14 cellular contexts compared by ENCODE assay signal in the genomic region with DNA sequence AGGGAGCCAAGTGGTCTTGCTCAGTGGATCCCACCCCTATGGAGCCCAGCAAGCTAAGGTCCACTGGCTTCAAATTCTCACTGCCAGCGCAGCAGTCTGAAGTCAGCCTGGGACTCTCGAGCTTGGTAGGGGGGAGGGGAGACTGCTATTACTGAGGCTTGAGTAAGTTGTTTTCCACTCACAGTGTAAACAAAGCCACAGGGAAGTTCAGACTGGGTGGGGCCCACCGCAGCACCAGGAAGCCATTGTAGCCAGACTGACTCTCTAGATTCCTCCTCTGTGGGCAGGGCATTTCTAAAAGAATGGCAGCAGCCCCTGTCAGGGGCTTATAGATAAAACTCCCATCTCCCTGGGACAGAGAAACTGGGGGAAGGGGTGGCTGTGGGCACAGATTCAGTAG.
"Had no signal": no experiment of that assay in that cellular context is flagged by ENCODE, and none has a peak within 500 bp of the region (broad histone marks: within the 10 kb centered on the region; RNA-seq: fewer than 3 reads in every experiment).

No MANE protein-coding gene starts in this region.

- H3K4me1 Mint-ChIP-seq: activated CD4-positive, alpha-beta memory T cell treated with anti-CD3 and anti-CD28 coated beads, Interleukin-2, amount 10 ng/mL, durations not matched to agents 7 days and 5 days; activated CD4-positive, alpha-beta T cell treated with anti-CD3 and anti-CD28 coated beads for 36 hours; activated naive CD8-positive, alpha-beta T cell treated with anti-CD3 and anti-CD28 coated beads, Interleukin-2, amount 50 U/mL, for 24 hours; naive B cell; stimulated activated memory B cell treated with anti-CD40 and anti-IgM and Interleukin-4, amounts not matched to agents 10 μg/mL and 1 μg/mL and 100 μg/mL, for 72 hours had no signal

- H3K27ac ChIP-seq: ascending aorta, gastrocnemius medialis, heart right ventricle, tibial nerve had no signal

- H3K4me3 Mint-ChIP-seq: activated CD4-positive, alpha-beta memory T cell treated with anti-CD3 and anti-CD28 coated beads, Interleukin-2, amount 10 ng/mL, durations not matched to agents 7 days and 5 days; activated CD4-positive, alpha-beta T cell treated with anti-CD3 and anti-CD28 coated beads for 36 hours; activated naive CD8-positive, alpha-beta T cell treated with anti-CD3 and anti-CD28 coated beads, Interleukin-2, amount 50 U/mL, for 24 hours; naive B cell; stimulated activated memory B cell treated with anti-CD40 and anti-IgM and Interleukin-4, amounts not matched to agents 10 μg/mL and 1 μg/mL and 100 μg/mL, for 72 hours had no signal

- H3K36me3 ChIP-seq: ascending aorta, gastrocnemius medialis, heart right ventricle, tibial nerve had no signal

- ATAC-seq: activated CD4-positive, alpha-beta T cell treated with anti-CD3 and anti-CD28 coated beads for 36 hours; activated naive CD8-positive, alpha-beta T cell treated with anti-CD3 and anti-CD28 coated beads, Interleukin-2, amount 50 U/mL, for 24 hours; gastrocnemius medialis; heart right ventricle; right cardiac atrium; stimulated activated memory B cell treated with anti-CD40 and anti-IgM and Interleukin-4, amounts not matched to agents 10 μg/mL and 1 μg/mL and 100 μg/mL, for 72 hours had no signal

- DNase-seq: activated CD4-positive, alpha-beta memory T cell treated with anti-CD3 and anti-CD28 coated beads, Interleukin-2, amount 10 ng/mL, durations not matched to agents 7 days and 5 days; activated CD4-positive, alpha-beta T cell treated with anti-CD3 and anti-CD28 coated beads for 36 hours; activated gamma-delta T cell treated with Interleukin-2 at 50 U/mL for 16 hours; activated naive CD8-positive, alpha-beta T cell treated with anti-CD3 and anti-CD28 coated beads, Interleukin-2, amount 50 U/mL, for 24 hours; activated T-cell treated with anti-CD3 and anti-CD28 coated beads, Interleukin-2, amount 50 U/mL, for 48 hours; gastrocnemius medialis; heart right ventricle; midbrain; naive B cell had no signal

- H3K4me2 ChIP-seq: smooth muscle cell had no signal

- H3K36me3 Mint-ChIP-seq: naive B cell; stimulated activated memory B cell treated with anti-CD40 and anti-IgM and Interleukin-4, amounts not matched to agents 10 μg/mL and 1 μg/mL and 100 μg/mL, for 72 hours had no signal

- H3K27ac Mint-ChIP-seq: activated CD4-positive, alpha-beta memory T cell treated with anti-CD3 and anti-CD28 coated beads, Interleukin-2, amount 10 ng/mL, durations not matched to agents 7 days and 5 days; activated CD4-positive, alpha-beta T cell treated with anti-CD3 and anti-CD28 coated beads for 36 hours; activated naive CD8-positive, alpha-beta T cell treated with anti-CD3 and anti-CD28 coated beads, Interleukin-2, amount 50 U/mL, for 24 hours; naive B cell; stimulated activated memory B cell treated with anti-CD40 and anti-IgM and Interleukin-4, amounts not matched to agents 10 μg/mL and 1 μg/mL and 100 μg/mL, for 72 hours had no signal

- H3K27me3 ChIP-seq: ascending aorta, gastrocnemius medialis, heart right ventricle, tibial nerve had no signal

- H3K4me3 ChIP-seq: ascending aorta, gastrocnemius medialis, heart right ventricle, smooth muscle cell, tibial nerve had no signal

- H3K9me3 ChIP-seq: gastrocnemius medialis had no signal

- H3K27me3 Mint-ChIP-seq: activated CD4-positive, alpha-beta memory T cell treated with anti-CD3 and anti-CD28 coated beads, Interleukin-2, amount 10 ng/mL, durations not matched to agents 7 days and 5 days; activated CD4-positive, alpha-beta T cell treated with anti-CD3 and anti-CD28 coated beads for 36 hours; activated naive CD8-positive, alpha-beta T cell treated with anti-CD3 and anti-CD28 coated beads, Interleukin-2, amount 50 U/mL, for 24 hours; naive B cell; stimulated activated memory B cell treated with anti-CD40 and anti-IgM and Interleukin-4, amounts not matched to agents 10 μg/mL and 1 μg/mL and 100 μg/mL, for 72 hours had no signal

- H3K4me1 ChIP-seq: ascending aorta, gastrocnemius medialis, heart right ventricle, tibial nerve had no signal
